Comparison of ENCODE assay signal across 9 cellular contexts in genomic region chr1:156337888-156338179, GRCh38. TPM values are rescaled to one million over a fixed set of nuclear protein-coding genes. Genes with fewer than 3 reads are reported as not detected.
DNase-seq lines count a peak whose midpoint lies in the region; ATAC-seq and TF ChIP-seq lines count a peak whose summit lies in the region.
"Had no signal": no experiment of that assay in that cellular context is flagged by ENCODE, and none has a peak within 500 bp of the region (broad histone marks: within the 10 kb centered on the region; RNA-seq: fewer than 3 reads in every experiment).

No MANE protein-coding gene starts in this region.

- no peaks in the 10 kb centered on the region for H3K27me3 ChIP-seq in BLaER1 treated with 17β-estradiol and CSF1 and Interleukin-3, amounts not matched to agents 10 nM and 100 nM
- no peaks in the 10 kb centered on the region for H3K27me3 ChIP-seq in body of pancreas
- H3K27me3 ChIP-seq in uterus, result no peaks in the 10 kb centered on the region

- H3K9me3 Mint-ChIP-seq in memory B cell, result no peaks in the 10 kb centered on the region

- H3K4me2 ChIP-seq in BLaER1 treated with 17β-estradiol and CSF1 and Interleukin-3, amounts not matched to agents 10 nM and 100 nM, result peak overlapping the region; percentile 89 to 98 (median 95)

- peaks cover 31 to 45% (median 39%) of the 10 kb centered on the region in 11 experiments for H3K36me3 ChIP-seq in BLaER1 treated with 17β-estradiol and CSF1 and Interleukin-3, amounts not matched to agents 10 nM and 100 nM
- peaks cover 0 to 11% of the 10 kb centered on the region in 2 donors for H3K36me3 ChIP-seq in body of pancreas (replicated peaks in 1 of 2; ENCODE audit: insufficient read depth in 1 of 2, low read depth in 2 of 2)
- H3K36me3 ChIP-seq in uterus, result no peaks in the 10 kb centered on the region

- 0% methylated on average over 14 of the region's 14 CpGs for WGBS in body of pancreas, 2 donors

- intact Hi-C loops in body of pancreas (cut with DNase I) (no loop called here), uterus (cut with DNase I; ENCODE audit: low total_unique reads) (no loop called here)

- peaks cover 3% of the 10 kb centered on the region for H3K36me3 Mint-ChIP-seq in memory B cell

- H3K4me3 Mint-ChIP-seq in memory B cell, result peak overlapping the region; percentile 99

- DNase-seq in body of pancreas, result no peak
- no peak for DNase-seq in memory B cell (ENCODE audit: low spot score in 2 of 2)
- DNase-seq in uterus, result no peak
- DNase-seq in hippocampal formation (lab: John Stamatoyannopoulos, UW), result no peak
- no peak for DNase-seq in A172 (ENCODE audit: low spot score)
- DNase-seq in activated effector memory CD4-positive, alpha-beta T cell treated with Interleukin-2 at 50 U/mL for 16 hours, result no peak

- ATAC-seq in HG03432 (IDR thresholded peaks at IDR 0.05; ENCODE audit: unreplicated experiment), result peak; percentile 0
- peak; percentile 15 for ATAC-seq in body of pancreas
- no peak for ATAC-seq in memory B cell (ENCODE audit: low read depth)

- peaks cover 18 to 26% (median 24%) of the 10 kb centered on the region in 10 experiments for H3K4me1 ChIP-seq in BLaER1 treated with 17β-estradiol and CSF1 and Interleukin-3, amounts not matched to agents 10 nM and 100 nM
- H3K4me1 ChIP-seq in body of pancreas, result peaks cover 21% of the 10 kb centered on the region
- peaks cover 0 to 12% of the 10 kb centered on the region in 2 donors for H3K4me1 ChIP-seq in uterus

- H3K9me3 ChIP-seq in BLaER1 treated with 17β-estradiol and CSF1 and Interleukin-3, amounts not matched to agents 10 nM and 100 nM (replicated peaks in 1 of 11), result no peaks in the 10 kb centered on the region
- no peaks in the 10 kb centered on the region for H3K9me3 ChIP-seq in body of pancreas
- H3K9me3 ChIP-seq in uterus, result no peaks in the 10 kb centered on the region

- peak overlapping the region; percentile 68 to 98 (median 89) for H3K4me3 ChIP-seq in BLaER1 treated with 17β-estradiol and CSF1 and Interleukin-3, amounts not matched to agents 10 nM and 100 nM
- peak overlapping the region; percentile 75 to 93 for H3K4me3 ChIP-seq in body of pancreas
- H3K4me3 ChIP-seq in uterus, result peak overlapping the region; percentile 84

- TF ChIP-seq POLR2A in body of pancreas (IDR thresholded peaks at IDR 0.05), result no peak
- TF ChIP-seq POLR2A in uterus (IDR thresholded peaks at IDR 0.05), result no peak

- no peaks in the 10 kb centered on the region for H3K27me3 Mint-ChIP-seq in memory B cell

- peak in 1 of 7 experiments; percentile 8 for TF ChIP-seq CTCF in body of pancreas (IDR thresholded peaks at IDR 0.05)
- peak in 1 of 4 experiments; percentile 17 for TF ChIP-seq CTCF in uterus (IDR thresholded peaks at IDR 0.05)

- H4K20me1 ChIP-seq in BLaER1 treated with 17β-estradiol and CSF1 and Interleukin-3, amounts not matched to agents 10 nM and 100 nM, result peaks cover 26 to 46% (median 44%) of the 10 kb centered on the region in 11 experiments; a peak in 21 of 22 replicates

- H3K9ac ChIP-seq in BLaER1 treated with 17β-estradiol and CSF1 and Interleukin-3, amounts not matched to agents 10 nM and 100 nM, result peak overlapping the region; percentile 82 to 93 (median 88)

- peak overlapping the region; percentile 89 for H3K27ac Mint-ChIP-seq in memory B cell

- peak overlapping the region; percentile 13 to 92 (median 83); a peak in 21 of 22 replicates for H3K27ac ChIP-seq in BLaER1 treated with 17β-estradiol and CSF1 and Interleukin-3, amounts not matched to agents 10 nM and 100 nM
- H3K27ac ChIP-seq in body of pancreas (peak overlapping the region in 3 of 4 donors; percentile 39 to 90 (median 83)), uterus (peak overlapping the region; percentile 79 to 82)

- peaks cover 18% of the 10 kb centered on the region for H3K4me1 Mint-ChIP-seq in memory B cell

RNA-seq across cellular contexts. Expression of gene CCT3, which starts 0.3 kb away (rescaled TPM):
- total RNA-seq in body of pancreas (100 to 1,000 TPM; 104 to 106 TPM), uterus (100 to 1,000 TPM; 114 to 267 (median 192) TPM)
- 1,101 and 1,191 TPM in 2 replicates for total RNA-seq in A172 (2014; rRNA removed; shearing (Covaris generic))

RNA-seq across cellular contexts. Expression of gene TSACC, which starts 0.5 kb away (rescaled TPM):
- total RNA-seq in body of pancreas (not detected), uterus (not detected)
- 3.5 and 9.4 TPM in 2 replicates for total RNA-seq in A172 (2014; rRNA removed; shearing (Covaris generic))
- total RNA-seq: lung microvascular endothelial cell had no signal

RNA-seq across cellular contexts. Expression of gene RHBG, which starts 31.2 kb away (rescaled TPM):
- total RNA-seq in body of pancreas (1 to 10 TPM in 1 of 2 donors, not detected in 1; 3.3 TPM), uterus (under 1 TPM in 1 of 4 donors, not detected in 3; 0.49 TPM)
- total RNA-seq in A172 (2014; rRNA removed; shearing (Covaris generic)), result not detected in 2 replicates
- total RNA-seq: lung microvascular endothelial cell had no signal

RNA-seq across cellular contexts. Expression of gene VHLL, which starts 38.7 kb away (rescaled TPM):
- total RNA-seq in body of pancreas, result not detected
- total RNA-seq in uterus, result not detected
- not detected in 2 replicates for total RNA-seq in A172 (2014; rRNA removed; shearing (Covaris generic))

RNA-seq across cellular contexts. Expression of gene GLMP, which starts 42.4 kb away (rescaled TPM):
- total RNA-seq in body of pancreas (10 to 100 TPM; 16.5 to 24.4 TPM), uterus (10 to 100 TPM; 23.8 to 31.1 (median 27.7) TPM)
- total RNA-seq in A172 (2014; rRNA removed; shearing (Covaris generic)), result 133 and 135 TPM in 2 replicates
